In the genomic region with DNA sequence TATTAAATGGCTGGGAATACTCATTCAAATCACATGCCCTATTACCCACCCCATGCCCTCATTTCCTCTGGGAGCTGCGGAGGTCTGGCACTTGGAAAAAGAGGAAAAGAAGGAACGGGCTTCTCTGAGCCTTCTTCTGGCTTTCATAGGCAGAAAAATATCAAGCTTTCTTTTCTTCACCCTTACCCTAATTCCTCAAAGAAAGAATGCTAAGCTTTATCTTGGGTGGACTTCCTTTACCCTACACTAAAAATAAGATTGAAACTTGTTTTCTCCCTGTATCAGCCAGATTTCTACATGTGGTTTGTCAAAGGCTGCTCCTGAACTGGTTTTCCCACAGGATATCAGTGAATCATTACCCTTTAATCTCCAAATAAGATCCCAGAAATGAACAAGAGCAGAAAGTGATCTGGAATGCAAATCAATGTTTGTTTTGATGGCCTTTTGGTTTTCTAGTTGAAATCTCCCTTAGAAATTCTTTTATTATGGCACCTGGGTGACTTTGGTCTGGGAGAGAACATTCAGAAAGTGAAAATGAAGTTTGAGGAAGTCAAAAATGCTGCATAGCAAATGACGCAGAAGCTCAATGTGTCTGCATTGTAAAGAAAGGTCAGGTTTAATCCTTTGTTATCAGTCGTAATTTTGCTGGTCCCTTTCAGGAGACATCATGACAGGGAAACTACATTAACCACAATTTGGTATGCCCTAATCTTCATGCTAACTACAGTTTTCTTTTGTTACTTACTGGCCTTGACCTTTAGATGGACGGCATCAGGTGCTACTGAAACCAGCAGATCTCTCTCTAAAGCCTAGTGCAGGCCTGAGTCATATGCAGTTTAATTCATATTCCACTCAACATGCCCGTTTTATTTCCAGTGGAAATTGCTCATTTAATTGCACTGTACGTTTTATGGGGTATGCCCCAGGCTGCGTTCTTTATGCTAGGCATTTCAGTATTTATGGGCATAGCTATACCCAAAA, we compare ENCODE assay signal across 8 cellular contexts. TPM values are rescaled to one million over a fixed set of nuclear protein-coding genes. Genes with fewer than 3 reads are reported as not detected.
DNase-seq lines count a peak whose midpoint lies in the region; ATAC-seq and TF ChIP-seq lines count a peak whose summit lies in the region.

No MANE protein-coding gene starts in this region.

- DNase-seq in A172 (ENCODE audit: low spot score) (peak; percentile 68), NCI-H69 (lab: John Stamatoyannopoulos, UW) (peak; percentile 78), lower lobe of right lung (no peak), tibial nerve (ENCODE audit: low spot score in 2 of 2) (no peak), GDM1 (lab: John Stamatoyannopoulos, UW) (no peak)
- no peak for DNase-seq in central memory CD8-positive, alpha-beta T cell (ENCODE audit: low spot score in 2 of 2)

- ATAC-seq in GM18505 (IDR thresholded peaks at IDR 0.05; ENCODE audit: unreplicated experiment) = peak; percentile 50
- ATAC-seq in HG02870 (IDR thresholded peaks at IDR 0.05; ENCODE audit: unreplicated experiment) = peak; percentile 58
- ATAC-seq in central memory CD8-positive, alpha-beta T cell (replicated peaks; ENCODE audit: extremely low read depth, poor library complexity, severe bottlenecking) = peak; percentile 52
- no peak for ATAC-seq in lower lobe of right lung

- no peaks in the 10 kb centered on the region for H3K36me3 ChIP-seq in lower lobe of right lung
- H3K36me3 ChIP-seq in tibial nerve = no peaks in the 10 kb centered on the region

- H3K27me3 Mint-ChIP-seq in central memory CD8-positive, alpha-beta T cell = peaks cover 7% of the 10 kb centered on the region

- H3K27me3 ChIP-seq in lower lobe of right lung (ENCODE audit: low read depth) = no peaks in the 10 kb centered on the region
- H3K27me3 ChIP-seq in tibial nerve = no peaks in the 10 kb centered on the region

- H3K27ac ChIP-seq in lower lobe of right lung = peak overlapping the region; percentile 89
- peak overlapping the region; percentile 86 to 93 (median 92) for H3K27ac ChIP-seq in tibial nerve

- peaks cover 40% of the 10 kb centered on the region for H3K4me1 ChIP-seq in lower lobe of right lung
- peaks cover 0 to 34% (median 4%) of the 10 kb centered on the region in 4 donors for H3K4me1 ChIP-seq in tibial nerve

- H3K9me3 ChIP-seq in lower lobe of right lung (no peaks in the 10 kb centered on the region), tibial nerve (no peaks in the 10 kb centered on the region)

- peak overlapping the region; percentile 84 for H3K27ac Mint-ChIP-seq in central memory CD8-positive, alpha-beta T cell (ENCODE audit: low read depth)

- H3K4me1 Mint-ChIP-seq in central memory CD8-positive, alpha-beta T cell = peaks cover 17% of the 10 kb centered on the region

- peak in 1 of 2 donors; percentile 34 for TF ChIP-seq EP300 in tibial nerve (IDR thresholded peaks at IDR 0.05)

- H3K9me3 Mint-ChIP-seq in central memory CD8-positive, alpha-beta T cell = no peaks in the 10 kb centered on the region

- peaks cover 1% of the 10 kb centered on the region for H3K36me3 Mint-ChIP-seq in central memory CD8-positive, alpha-beta T cell (ENCODE audit: insufficient read depth)

- H3K4me3 ChIP-seq in lower lobe of right lung (peak overlapping the region; percentile 55), tibial nerve (peak overlapping the region in 3 of 4 donors; percentile 30 to 50 (median 45))

- 40 to 42% methylated on average over 8 of the region's 8 CpGs for WGBS in tibial nerve, 2 donors

- H3K4me3 Mint-ChIP-seq in central memory CD8-positive, alpha-beta T cell = peak overlapping the region; percentile 51

- TF ChIP-seq CTCF in lower lobe of right lung (IDR thresholded peaks at IDR 0.05) (no peak), tibial nerve (IDR thresholded peaks at IDR 0.05) (no peak)

- intact Hi-C loops in lower lobe of right lung (cut with DNase I) = loop anchor here (5.0 to 10.0 kb wide), 2 partner anchors 99 to 166 kb away; partner anchors contain the start of gene NFE2L2

- TF ChIP-seq POLR2A in GM18505 (IDR thresholded peaks at IDR 0.05; ENCODE audit: borderline replicate concordance, extremely low read depth, insufficient read depth, insufficient read length) (peak; percentile 33), tibial nerve (IDR thresholded peaks at IDR 0.05) (no peak)

RNA-seq across cellular contexts. Expression of gene HNRNPA3, which starts 46.6 kb away (rescaled TPM):
- 37.8 and 41.3 TPM in 2 replicates for total RNA-seq in A172 (2014; rRNA removed; shearing (Covaris generic))
- total RNA-seq in lower lobe of right lung (132 TPM), tibial nerve (100 to 1,000 TPM in 1 of 4 donors, 10 to 100 TPM in 3; 77.3 to 102 (median 94.4) TPM)

Comparison
In these comparisons a context has a peak if more than half of its experiments do, and no peak if none do; other contexts are left out.
1. DNase-seq: peak in A172 (single experiment) and NCI-H69 (single experiment); none in central memory CD8-positive, alpha-beta T cell (0 of 2), lower lobe of right lung (single experiment), tibial nerve (0 of 2) and GDM1 (single experiment).
2. ATAC-seq: peak in GM18505 (single experiment), HG02870 (single experiment) and central memory CD8-positive, alpha-beta T cell (single experiment); none in lower lobe of right lung (0 of 2).